1 cellular context compared by ENCODE assay signal in the genomic region with DNA sequence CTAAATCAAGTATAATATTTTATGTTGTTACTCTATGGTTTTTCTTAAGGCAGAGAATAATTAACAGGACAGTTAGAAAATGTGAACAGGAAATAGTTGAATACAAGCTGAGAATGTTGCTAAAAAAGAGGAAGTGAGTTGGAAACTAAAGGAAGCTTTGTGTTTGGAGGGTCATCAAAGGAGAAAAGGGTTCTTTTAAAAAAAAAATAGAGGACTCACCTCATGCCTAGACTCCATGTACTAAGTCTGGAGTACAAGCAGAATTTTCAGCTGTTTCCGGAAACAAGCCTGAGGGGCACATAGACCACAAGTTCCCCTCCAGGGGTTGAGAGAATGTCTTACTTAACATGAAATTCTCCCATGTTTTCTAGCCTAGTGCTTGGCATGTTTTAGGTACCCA.
TF ChIP-seq lines count a peak whose summit lies in the region.

No MANE protein-coding gene starts in this region.

TF ChIP-seq in HepG2, 621 proteins besides CTCF, POLR2A, EP300 and RAD21 (continued from another document):
- TF ChIP-seq MAFK (conservative IDR thresholded peaks at IDR 0.05 in 1 of 2, IDR thresholded peaks at IDR 0.05 in 1 of 2; ENCODE audit: low read length in 2 of 2) (no peak), PHB2 (IDR thresholded peaks at IDR 0.05; ENCODE audit: partially characterized antibody) (no peak), RXRA (CRISPR knock-in tag; IDR thresholded peaks at IDR 0.05) (no peak), JUN (CRISPR knock-in tag; IDR thresholded peaks at IDR 0.05) (no peak), HNRNPH1 (optimal IDR thresholded peaks at IDR 0.05; ENCODE audit: low read depth, low read length) (no peak), NR2F1 (CRISPR knock-in tag; IDR thresholded peaks at IDR 0.05) (no peak), SOX13 (IDR thresholded peaks at IDR 0.05) (no peak), SOX13 (CRISPR knock-in tag; conservative IDR thresholded peaks at IDR 0.05 in 1 of 2, IDR thresholded peaks at IDR 0.05 in 1 of 2) (no peak), STAT5B (CRISPR knock-in tag; IDR thresholded peaks at IDR 0.05) (no peak), KDM6A (CRISPR knock-in tag; IDR thresholded peaks at IDR 0.05; ENCODE audit: low read depth) (no peak), ZNF629 (CRISPR knock-in tag; conservative IDR thresholded peaks at IDR 0.05) (no peak), ZC3H13 (CRISPR knock-in tag; IDR thresholded peaks at IDR 0.05) (no peak)
- TF ChIP-seq, protein P1, sequence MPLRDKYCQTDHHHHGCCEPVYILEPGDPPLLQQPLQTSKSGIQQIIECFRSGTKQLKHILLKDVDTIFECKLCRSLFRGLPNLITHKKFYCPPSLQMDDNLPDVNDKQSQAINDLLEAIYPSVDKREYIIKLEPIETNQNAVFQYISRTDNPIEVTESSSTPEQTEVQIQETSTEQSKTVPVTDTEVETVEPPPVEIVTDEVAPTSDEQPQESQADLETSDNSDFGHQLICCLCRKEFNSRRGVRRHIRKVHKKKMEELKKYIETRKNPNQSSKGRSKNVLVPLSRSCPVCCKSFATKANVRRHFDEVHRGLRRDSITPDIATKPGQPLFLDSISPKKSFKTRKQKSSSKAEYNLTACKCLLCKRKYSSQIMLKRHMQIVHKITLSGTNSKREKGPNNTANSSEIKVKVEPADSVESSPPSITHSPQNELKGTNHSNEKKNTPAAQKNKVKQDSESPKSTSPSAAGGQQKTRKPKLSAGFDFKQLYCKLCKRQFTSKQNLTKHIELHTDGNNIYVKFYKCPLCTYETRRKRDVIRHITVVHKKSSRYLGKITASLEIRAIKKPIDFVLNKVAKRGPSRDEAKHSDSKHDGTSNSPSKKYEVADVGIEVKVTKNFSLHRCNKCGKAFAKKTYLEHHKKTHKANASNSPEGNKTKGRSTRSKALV (CRISPR knock-in tag; IDR thresholded peaks at IDR 0.05), result no peak
- TF ChIP-seq, protein P2, sequence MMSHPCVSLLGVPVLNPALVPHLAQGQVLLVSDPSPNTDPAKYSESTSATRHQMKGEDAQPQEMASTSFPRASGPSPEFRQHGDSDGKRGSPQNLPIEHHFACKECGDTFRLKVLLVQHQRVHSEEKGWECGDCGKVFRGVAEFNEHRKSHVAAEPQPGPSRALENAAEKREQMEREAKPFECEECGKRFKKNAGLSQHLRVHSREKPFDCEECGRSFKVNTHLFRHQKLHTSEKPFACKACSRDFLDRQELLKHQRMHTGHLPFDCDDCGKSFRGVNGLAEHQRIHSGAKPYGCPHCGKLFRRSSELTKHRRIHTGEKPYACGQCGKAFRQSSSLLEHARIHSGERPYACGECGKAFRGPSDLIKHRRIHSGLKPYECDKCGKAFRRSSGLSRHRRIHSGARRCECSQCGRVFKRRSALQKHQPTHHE (CRISPR knock-in tag; IDR thresholded peaks at IDR 0.05; ENCODE audit: borderline replicate concordance), result no peak
- TF ChIP-seq, protein P3, sequence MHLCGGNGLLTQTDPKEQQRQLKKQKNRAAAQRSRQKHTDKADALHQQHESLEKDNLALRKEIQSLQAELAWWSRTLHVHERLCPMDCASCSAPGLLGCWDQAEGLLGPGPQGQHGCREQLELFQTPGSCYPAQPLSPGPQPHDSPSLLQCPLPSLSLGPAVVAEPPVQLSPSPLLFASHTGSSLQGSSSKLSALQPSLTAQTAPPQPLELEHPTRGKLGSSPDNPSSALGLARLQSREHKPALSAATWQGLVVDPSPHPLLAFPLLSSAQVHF (CRISPR knock-in tag; IDR thresholded peaks at IDR 0.05), result no peak
- TF ChIP-seq, protein P4, sequence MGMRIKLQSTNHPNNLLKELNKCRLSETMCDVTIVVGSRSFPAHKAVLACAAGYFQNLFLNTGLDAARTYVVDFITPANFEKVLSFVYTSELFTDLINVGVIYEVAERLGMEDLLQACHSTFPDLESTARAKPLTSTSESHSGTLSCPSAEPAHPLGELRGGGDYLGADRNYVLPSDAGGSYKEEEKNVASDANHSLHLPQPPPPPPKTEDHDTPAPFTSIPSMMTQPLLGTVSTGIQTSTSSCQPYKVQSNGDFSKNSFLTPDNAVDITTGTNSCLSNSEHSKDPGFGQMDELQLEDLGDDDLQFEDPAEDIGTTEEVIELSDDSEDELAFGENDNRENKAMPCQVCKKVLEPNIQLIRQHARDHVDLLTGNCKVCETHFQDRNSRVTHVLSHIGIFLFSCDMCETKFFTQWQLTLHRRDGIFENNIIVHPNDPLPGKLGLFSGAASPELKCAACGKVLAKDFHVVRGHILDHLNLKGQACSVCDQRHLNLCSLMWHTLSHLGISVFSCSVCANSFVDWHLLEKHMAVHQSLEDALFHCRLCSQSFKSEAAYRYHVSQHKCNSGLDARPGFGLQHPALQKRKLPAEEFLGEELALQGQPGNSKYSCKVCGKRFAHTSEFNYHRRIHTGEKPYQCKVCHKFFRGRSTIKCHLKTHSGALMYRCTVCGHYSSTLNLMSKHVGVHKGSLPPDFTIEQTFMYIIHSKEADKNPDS (CRISPR knock-in tag; IDR thresholded peaks at IDR 0.05), result no peak
- TF ChIP-seq, protein P5, sequence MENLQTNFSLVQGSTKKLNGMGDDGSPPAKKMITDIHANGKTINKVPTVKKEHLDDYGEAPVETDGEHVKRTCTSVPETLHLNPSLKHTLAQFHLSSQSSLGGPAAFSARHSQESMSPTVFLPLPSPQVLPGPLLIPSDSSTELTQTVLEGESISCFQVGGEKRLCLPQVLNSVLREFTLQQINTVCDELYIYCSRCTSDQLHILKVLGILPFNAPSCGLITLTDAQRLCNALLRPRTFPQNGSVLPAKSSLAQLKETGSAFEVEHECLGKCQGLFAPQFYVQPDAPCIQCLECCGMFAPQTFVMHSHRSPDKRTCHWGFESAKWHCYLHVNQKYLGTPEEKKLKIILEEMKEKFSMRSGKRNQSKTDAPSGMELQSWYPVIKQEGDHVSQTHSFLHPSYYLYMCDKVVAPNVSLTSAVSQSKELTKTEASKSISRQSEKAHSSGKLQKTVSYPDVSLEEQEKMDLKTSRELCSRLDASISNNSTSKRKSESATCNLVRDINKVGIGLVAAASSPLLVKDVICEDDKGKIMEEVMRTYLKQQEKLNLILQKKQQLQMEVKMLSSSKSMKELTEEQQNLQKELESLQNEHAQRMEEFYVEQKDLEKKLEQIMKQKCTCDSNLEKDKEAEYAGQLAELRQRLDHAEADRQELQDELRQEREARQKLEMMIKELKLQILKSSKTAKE (CRISPR knock-in tag; IDR thresholded peaks at IDR 0.05; ENCODE audit: borderline replicate concordance), result no peak
- TF ChIP-seq, protein P6, sequence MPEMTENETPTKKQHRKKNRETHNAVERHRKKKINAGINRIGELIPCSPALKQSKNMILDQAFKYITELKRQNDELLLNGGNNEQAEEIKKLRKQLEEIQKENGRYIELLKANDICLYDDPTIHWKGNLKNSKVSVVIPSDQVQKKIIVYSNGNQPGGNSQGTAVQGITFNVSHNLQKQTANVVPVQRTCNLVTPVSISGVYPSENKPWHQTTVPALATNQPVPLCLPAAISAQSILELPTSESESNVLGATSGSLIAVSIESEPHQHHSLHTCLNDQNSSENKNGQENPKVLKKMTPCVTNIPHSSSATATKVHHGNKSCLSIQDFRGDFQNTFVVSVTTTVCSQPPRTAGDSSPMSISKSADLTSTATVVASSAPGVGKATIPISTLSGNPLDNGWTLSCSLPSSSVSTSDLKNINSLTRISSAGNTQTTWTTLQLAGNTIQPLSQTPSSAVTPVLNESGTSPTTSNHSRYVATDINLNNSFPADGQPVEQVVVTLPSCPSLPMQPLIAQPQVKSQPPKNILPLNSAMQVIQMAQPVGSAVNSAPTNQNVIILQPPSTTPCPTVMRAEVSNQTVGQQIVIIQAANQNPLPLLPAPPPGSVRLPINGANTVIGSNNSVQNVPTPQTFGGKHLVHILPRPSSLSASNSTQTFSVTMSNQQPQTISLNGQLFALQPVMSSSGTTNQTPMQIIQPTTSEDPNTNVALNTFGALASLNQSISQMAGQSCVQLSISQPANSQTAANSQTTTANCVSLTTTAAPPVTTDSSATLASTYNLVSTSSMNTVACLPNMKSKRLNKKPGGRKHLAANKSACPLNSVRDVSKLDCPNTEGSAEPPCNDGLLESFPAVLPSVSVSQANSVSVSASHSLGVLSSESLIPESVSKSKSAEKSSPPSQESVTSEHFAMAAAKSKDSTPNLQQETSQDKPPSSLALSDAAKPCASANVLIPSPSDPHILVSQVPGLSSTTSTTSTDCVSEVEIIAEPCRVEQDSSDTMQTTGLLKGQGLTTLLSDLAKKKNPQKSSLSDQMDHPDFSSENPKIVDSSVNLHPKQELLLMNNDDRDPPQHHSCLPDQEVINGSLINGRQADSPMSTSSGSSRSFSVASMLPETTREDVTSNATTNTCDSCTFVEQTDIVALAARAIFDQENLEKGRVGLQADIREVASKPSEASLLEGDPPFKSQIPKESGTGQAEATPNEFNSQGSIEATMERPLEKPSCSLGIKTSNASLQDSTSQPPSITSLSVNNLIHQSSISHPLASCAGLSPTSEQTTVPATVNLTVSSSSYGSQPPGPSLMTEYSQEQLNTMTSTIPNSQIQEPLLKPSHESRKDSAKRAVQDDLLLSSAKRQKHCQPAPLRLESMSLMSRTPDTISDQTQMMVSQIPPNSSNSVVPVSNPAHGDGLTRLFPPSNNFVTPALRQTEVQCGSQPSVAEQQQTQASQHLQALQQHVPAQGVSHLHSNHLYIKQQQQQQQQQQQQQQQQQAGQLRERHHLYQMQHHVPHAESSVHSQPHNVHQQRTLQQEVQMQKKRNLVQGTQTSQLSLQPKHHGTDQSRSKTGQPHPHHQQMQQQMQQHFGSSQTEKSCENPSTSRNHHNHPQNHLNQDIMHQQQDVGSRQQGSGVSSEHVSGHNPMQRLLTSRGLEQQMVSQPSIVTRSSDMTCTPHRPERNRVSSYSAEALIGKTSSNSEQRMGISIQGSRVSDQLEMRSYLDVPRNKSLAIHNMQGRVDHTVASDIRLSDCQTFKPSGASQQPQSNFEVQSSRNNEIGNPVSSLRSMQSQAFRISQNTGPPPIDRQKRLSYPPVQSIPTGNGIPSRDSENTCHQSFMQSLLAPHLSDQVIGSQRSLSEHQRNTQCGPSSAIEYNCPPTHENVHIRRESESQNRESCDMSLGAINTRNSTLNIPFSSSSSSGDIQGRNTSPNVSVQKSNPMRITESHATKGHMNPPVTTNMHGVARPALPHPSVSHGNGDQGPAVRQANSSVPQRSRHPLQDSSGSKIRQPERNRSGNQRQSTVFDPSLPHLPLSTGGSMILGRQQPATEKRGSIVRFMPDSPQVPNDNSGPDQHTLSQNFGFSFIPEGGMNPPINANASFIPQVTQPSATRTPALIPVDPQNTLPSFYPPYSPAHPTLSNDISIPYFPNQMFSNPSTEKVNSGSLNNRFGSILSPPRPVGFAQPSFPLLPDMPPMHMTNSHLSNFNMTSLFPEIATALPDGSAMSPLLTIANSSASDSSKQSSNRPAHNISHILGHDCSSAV (CRISPR knock-in tag; IDR thresholded peaks at IDR 0.05; ENCODE audit: borderline replicate concordance), result no peak
